In the genomic region with DNA sequence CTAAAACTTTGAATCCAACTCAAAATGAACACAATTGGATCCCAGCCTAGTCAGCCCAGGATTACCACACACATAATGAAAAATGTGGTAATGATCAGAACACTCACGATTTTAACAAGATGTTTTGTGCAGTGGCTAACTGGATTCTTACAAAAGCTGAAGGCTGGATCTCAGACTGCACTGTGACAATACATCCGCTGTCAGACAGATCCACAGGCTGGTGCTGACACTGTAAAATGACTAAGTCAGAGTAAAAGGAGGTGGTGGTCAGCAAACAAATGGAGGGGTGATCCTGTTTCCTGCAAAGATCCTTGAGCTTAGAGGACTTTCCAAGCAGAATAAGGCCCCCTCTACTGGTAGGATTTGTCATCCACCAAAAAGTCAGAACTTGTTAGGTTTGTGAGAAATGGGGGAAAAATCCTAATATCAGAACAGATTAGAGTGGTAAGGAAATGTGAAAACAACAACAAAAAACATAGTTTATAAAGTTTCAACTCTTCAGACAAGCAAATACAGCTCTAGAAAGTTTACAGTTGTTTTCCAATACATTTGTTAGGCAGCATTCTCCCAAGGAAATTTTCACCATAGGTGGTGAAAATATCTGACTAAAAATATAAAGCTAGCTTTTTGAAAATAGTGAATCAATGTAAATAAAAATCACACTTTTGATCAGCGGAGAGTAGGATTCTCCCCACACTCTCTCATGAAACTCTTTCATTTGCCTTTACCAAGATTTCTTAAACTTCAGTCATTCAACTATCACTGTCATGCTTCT, we compare ENCODE assay signal across 1 cellular context.
TF ChIP-seq lines count a peak whose summit lies in the region.

No MANE protein-coding gene starts in this region.

TF ChIP-seq in HepG2, 621 proteins besides CTCF, POLR2A, EP300 and RAD21 (continued from another document and continues in another):
- TF ChIP-seq, protein P1, sequence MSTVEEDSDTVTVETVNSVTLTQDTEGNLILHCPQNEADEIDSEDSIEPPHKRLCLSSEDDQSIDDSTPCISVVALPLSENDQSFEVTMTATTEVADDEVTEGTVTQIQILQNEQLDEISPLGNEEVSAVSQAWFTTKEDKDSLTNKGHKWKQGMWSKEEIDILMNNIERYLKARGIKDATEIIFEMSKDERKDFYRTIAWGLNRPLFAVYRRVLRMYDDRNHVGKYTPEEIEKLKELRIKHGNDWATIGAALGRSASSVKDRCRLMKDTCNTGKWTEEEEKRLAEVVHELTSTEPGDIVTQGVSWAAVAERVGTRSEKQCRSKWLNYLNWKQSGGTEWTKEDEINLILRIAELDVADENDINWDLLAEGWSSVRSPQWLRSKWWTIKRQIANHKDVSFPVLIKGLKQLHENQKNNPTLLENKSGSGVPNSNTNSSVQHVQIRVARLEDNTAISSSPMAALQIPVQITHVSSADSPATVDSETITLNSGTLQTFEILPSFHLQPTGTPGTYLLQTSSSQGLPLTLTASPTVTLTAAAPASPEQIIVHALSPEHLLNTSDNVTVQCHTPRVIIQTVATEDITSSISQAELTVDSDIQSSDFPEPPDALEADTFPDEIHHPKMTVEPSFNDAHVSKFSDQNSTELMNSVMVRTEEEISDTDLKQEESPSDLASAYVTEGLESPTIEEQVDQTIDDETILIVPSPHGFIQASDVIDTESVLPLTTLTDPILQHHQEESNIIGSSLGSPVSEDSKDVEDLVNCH (CRISPR knock-in tag; IDR thresholded peaks at IDR 0.05) = no peak
- no peak for TF ChIP-seq NFE2L1 (CRISPR knock-in tag; IDR thresholded peaks at IDR 0.05; ENCODE audit: borderline replicate concordance)
- no peak for TF ChIP-seq ZFX (CRISPR knock-in tag; IDR thresholded peaks at IDR 0.05; ENCODE audit: low read depth)
- TF ChIP-seq ZSCAN29 (CRISPR knock-in tag; conservative IDR thresholded peaks at IDR 0.05) = no peak
- TF ChIP-seq ZNF615 (CRISPR knock-in tag; IDR thresholded peaks at IDR 0.05; ENCODE audit: borderline replicate concordance) = no peak
- 0 out of 2 replicates have a peak, but pooled peaks have one; percentile 30 for TF ChIP-seq CCDC6 (CRISPR knock-in tag; IDR thresholded peaks at IDR 0.05)
- TF ChIP-seq PRPF4 (IDR thresholded peaks at IDR 0.05; ENCODE audit: low read depth, low read length, poor library complexity, severe bottlenecking) = no peak
- no peak for TF ChIP-seq KDM4B (CRISPR knock-in tag; IDR thresholded peaks at IDR 0.05)
- no peak for TF ChIP-seq MIXL1 (CRISPR knock-in tag; IDR thresholded peaks at IDR 0.05)
- TF ChIP-seq NFE2 (CRISPR knock-in tag; IDR thresholded peaks at IDR 0.05) = no peak
- TF ChIP-seq ZBTB26 (CRISPR knock-in tag; IDR thresholded peaks at IDR 0.05; ENCODE audit: borderline replicate concordance) = no peak
- no peak for TF ChIP-seq ZNF251 (CRISPR knock-in tag; IDR thresholded peaks at IDR 0.05)
- no peak for TF ChIP-seq PRDM10 (CRISPR knock-in tag; IDR thresholded peaks at IDR 0.05; ENCODE audit: low read depth)
- TF ChIP-seq ZBTB1 (CRISPR knock-in tag; IDR thresholded peaks at IDR 0.05; ENCODE audit: borderline replicate concordance) = no peak
- TF ChIP-seq TFAP4 (IDR thresholded peaks at IDR 0.05; ENCODE audit: borderline replicate concordance, low read depth) = no peak
- TF ChIP-seq XRCC5 (optimal IDR thresholded peaks at IDR 0.05; ENCODE audit: low read length) = peak; percentile 46
- TF ChIP-seq, protein P2, sequence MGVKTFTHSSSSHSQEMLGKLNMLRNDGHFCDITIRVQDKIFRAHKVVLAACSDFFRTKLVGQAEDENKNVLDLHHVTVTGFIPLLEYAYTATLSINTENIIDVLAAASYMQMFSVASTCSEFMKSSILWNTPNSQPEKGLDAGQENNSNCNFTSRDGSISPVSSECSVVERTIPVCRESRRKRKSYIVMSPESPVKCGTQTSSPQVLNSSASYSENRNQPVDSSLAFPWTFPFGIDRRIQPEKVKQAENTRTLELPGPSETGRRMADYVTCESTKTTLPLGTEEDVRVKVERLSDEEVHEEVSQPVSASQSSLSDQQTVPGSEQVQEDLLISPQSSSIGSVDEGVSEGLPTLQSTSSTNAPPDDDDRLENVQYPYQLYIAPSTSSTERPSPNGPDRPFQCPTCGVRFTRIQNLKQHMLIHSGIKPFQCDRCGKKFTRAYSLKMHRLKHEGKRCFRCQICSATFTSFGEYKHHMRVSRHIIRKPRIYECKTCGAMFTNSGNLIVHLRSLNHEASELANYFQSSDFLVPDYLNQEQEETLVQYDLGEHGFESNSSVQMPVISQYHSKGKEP (CRISPR knock-in tag; IDR thresholded peaks at IDR 0.05) = no peak
- no peak for TF ChIP-seq ZNF160 (CRISPR knock-in tag; IDR thresholded peaks at IDR 0.05)
- TF ChIP-seq CENPX (CRISPR knock-in tag; IDR thresholded peaks at IDR 0.05) = no peak
- TF ChIP-seq SMC3 (IDR thresholded peaks at IDR 0.05; ENCODE audit: low read length) = peak; percentile 92
- TF ChIP-seq PHB2 (IDR thresholded peaks at IDR 0.05; ENCODE audit: partially characterized antibody) = no peak
- no peak; the same call in 1 of the 2 replicates for TF ChIP-seq KDM5A (IDR thresholded peaks at IDR 0.05; ENCODE audit: borderline replicate concordance, low read length)
- TF ChIP-seq ARID5B (CRISPR knock-in tag; IDR thresholded peaks at IDR 0.05) = peak; percentile 79
- no peak for TF ChIP-seq ZBTB38 (CRISPR knock-in tag; IDR thresholded peaks at IDR 0.05)
- TF ChIP-seq HNRNPUL1 (IDR thresholded peaks at IDR 0.05; ENCODE audit: low read depth, low read length) = no peak
- TF ChIP-seq, protein P3, sequence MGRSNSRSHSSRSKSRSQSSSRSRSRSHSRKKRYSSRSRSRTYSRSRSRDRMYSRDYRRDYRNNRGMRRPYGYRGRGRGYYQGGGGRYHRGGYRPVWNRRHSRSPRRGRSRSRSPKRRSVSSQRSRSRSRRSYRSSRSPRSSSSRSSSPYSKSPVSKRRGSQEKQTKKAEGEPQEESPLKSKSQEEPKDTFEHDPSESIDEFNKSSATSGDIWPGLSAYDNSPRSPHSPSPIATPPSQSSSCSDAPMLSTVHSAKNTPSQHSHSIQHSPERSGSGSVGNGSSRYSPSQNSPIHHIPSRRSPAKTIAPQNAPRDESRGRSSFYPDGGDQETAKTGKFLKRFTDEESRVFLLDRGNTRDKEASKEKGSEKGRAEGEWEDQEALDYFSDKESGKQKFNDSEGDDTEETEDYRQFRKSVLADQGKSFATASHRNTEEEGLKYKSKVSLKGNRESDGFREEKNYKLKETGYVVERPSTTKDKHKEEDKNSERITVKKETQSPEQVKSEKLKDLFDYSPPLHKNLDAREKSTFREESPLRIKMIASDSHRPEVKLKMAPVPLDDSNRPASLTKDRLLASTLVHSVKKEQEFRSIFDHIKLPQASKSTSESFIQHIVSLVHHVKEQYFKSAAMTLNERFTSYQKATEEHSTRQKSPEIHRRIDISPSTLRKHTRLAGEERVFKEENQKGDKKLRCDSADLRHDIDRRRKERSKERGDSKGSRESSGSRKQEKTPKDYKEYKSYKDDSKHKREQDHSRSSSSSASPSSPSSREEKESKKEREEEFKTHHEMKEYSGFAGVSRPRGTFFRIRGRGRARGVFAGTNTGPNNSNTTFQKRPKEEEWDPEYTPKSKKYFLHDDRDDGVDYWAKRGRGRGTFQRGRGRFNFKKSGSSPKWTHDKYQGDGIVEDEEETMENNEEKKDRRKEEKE (IDR thresholded peaks at IDR 0.05) = no peak
- no peak; the same call in 1 of the 2 replicates for TF ChIP-seq HNF4G (IDR thresholded peaks at IDR 0.05; ENCODE audit: borderline replicate concordance, low read depth, low read length)
- TF ChIP-seq HNF4G (CRISPR knock-in tag; IDR thresholded peaks at IDR 0.05; ENCODE audit: borderline replicate concordance, low read depth) = no peak
- no peak for TF ChIP-seq E2F5 (CRISPR knock-in tag; conservative IDR thresholded peaks at IDR 0.05)
- no peak for TF ChIP-seq BRF2 (CRISPR knock-in tag; IDR thresholded peaks at IDR 0.05)
- TF ChIP-seq, protein P4, sequence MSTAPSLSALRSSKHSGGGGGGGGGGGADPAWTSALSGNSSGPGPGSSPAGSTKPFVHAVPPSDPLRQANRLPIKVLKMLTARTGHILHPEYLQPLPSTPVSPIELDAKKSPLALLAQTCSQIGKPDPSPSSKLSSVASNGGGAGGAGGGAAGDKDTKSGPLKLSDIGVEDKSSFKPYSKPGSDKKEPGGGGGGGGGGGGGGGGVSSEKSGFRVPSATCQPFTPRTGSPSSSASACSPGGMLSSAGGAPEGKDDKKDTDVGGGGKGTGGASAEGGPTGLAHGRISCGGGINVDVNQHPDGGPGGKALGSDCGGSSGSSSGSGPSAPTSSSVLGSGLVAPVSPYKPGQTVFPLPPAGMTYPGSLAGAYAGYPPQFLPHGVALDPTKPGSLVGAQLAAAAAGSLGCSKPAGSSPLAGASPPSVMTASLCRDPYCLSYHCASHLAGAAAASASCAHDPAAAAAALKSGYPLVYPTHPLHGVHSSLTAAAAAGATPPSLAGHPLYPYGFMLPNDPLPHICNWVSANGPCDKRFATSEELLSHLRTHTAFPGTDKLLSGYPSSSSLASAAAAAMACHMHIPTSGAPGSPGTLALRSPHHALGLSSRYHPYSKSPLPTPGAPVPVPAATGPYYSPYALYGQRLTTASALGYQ (CRISPR knock-in tag; IDR thresholded peaks at IDR 0.05) = no peak
- no peak for TF ChIP-seq ZNF607 (CRISPR knock-in tag; IDR thresholded peaks at IDR 0.05; ENCODE audit: borderline replicate concordance)
- TF ChIP-seq ZNF17 (CRISPR knock-in tag; IDR thresholded peaks at IDR 0.05) = no peak
